9 cellular contexts compared by ENCODE assay signal in genomic region chr16:47143329-47143676, GRCh38. TPM values are rescaled to one million over a fixed set of nuclear protein-coding genes. Genes with fewer than 3 reads are reported as not detected.
DNase-seq lines count a peak whose midpoint lies in the region; ATAC-seq, FAIRE-seq and TF ChIP-seq lines count a peak whose summit lies in the region.
"Had no signal": no experiment of that assay in that cellular context is flagged by ENCODE, and none has a peak within 500 bp of the region (broad histone marks: within the 10 kb centered on the region; RNA-seq: fewer than 3 reads in every experiment).

No MANE protein-coding gene starts in this region.

- SMC1A ChIA-PET in GM12878 (lab: Charles Lee; ENCODE audit: uncharacterized antibody, unreplicated experiment), result interaction anchor here (1.2 to 6.3 kb wide), 11 partner anchors 11 to 969 kb away, joined by 3 to 101 read pairs (median 7); no protein-coding TSS in a partner anchor

- peak overlapping the region; percentile 84 for H3K9ac ChIP-seq in GM12878 (ENCODE audit: control insufficient read depth, insufficient read depth, low read length)

- TF ChIP-seq EP300 in GM12878 (IDR thresholded peaks at IDR 0.05; ENCODE audit: borderline replicate concordance in 1 of 2, control insufficient read depth in 1 of 2, low read depth in 2 of 2, low read length in 2 of 2), result no peak

- intact Hi-C loops in GM12878 (cut with micrococcal nuclease; ENCODE audit: unreplicated experiment), result loop anchor here (1.0 to 10.0 kb wide), 9 partner anchors 106 to 974 kb away; partner anchors contain the start of genes DNAJA2, ITFG1 and PHKB

- ATAC-seq in HG02763 (IDR thresholded peaks at IDR 0.05; ENCODE audit: unreplicated experiment) (peak; percentile 63), GM12878 (peak; percentile 82)

- no TSS peak for BruUV-seq in GM12878 (replicated peaks; lab: Mats Ljungman, UMichigan)

- H3K79me2 ChIP-seq in GM12878 (ENCODE audit: control insufficient read depth, insufficient read depth, low read length), result peaks cover 49% of the 10 kb centered on the region

- H4K20me1 ChIP-seq in GM12878 (ENCODE audit: control insufficient read depth, insufficient read depth), result no peaks in the 10 kb centered on the region

- H3K4me3 ChIP-seq in GM12878 (peak overlapping the region; percentile 79), iPS-18c (ENCODE audit: insufficient read depth, low read depth, low read length) (peak overlapping the region; percentile 75)

- CTCF ChIA-PET in GM12878 (lab: Yijun Ruan, JAX), result interaction anchor here (0.7 to 6.4 kb wide), 26 partner anchors 18 to 1023 kb away, joined by 3 to 162 read pairs (median 6); partner anchors contain the start of gene ABCC12

- RAD21 ChIA-PET in GM12878 (lab: Charles Lee; ENCODE audit: unreplicated experiment), result interaction anchor here (0.8 to 5.2 kb wide), 23 partner anchors 8 to 1021 kb away, joined by 3 to 127 read pairs (median 4); partner anchors contain the start of gene DNAJA2

- no peak for FAIRE-seq in GM12878 (lab: Jason Lieb, UNC)
- FAIRE-seq: G401.6 had no signal

- TF ChIP-seq POLR2A in GM12878 (IDR thresholded peaks at IDR 0.05; ENCODE audit: low read depth, low read length), result no peak

- H3K4me1 ChIP-seq in GM12878 (ENCODE audit: control insufficient read depth, insufficient read depth, low read length), result peaks cover 13% of the 10 kb centered on the region

- DNase-seq in NCI-H1436 (lab: John Stamatoyannopoulos, UW) (peak; percentile 69), NCI-H1436 treated with DMSO at 0.1 percent for 48 hours (lab: John Stamatoyannopoulos, UW) (no peak), NCI-H1105 treated with DMSO at 0.1 percent for 48 hours (lab: John Stamatoyannopoulos, UW) (peak; percentile 76), T-helper 9 cell (peak; percentile 48), GM12878 (ENCODE audit: low read depth, low spot score) (no peak), smooth muscle cell of the brain vasculature (ENCODE audit: low read depth, low spot score) (peak; percentile 39)

- H3K27ac ChIP-seq in GM12878 (ENCODE audit: control insufficient read depth, insufficient read depth), result peak overlapping the region; percentile 76

- H3K9me3 ChIP-seq in GM12878 (replicated peaks; ENCODE audit: control insufficient read depth, insufficient read depth, low read length) (no peaks in the 10 kb centered on the region), iPS-18c (ENCODE audit: control insufficient read depth, insufficient read depth, low read length) (no peaks in the 10 kb centered on the region)

- in situ Hi-C loops in GM12878 (cut with MboI), result loop anchor here (5.0 to 25.0 kb wide), 2 partner anchors 914 to 1469 kb away; partner anchors contain the start of gene N4BP1

- peak; percentile 60 for TF ChIP-seq RAD21 in GM12878 (IDR thresholded peaks at IDR 0.05; ENCODE audit: insufficient read depth, low read depth, low read length)

- H3K4me2 ChIP-seq in GM12878 (ENCODE audit: control insufficient read depth, insufficient read depth), result peak overlapping the region; percentile 55

- POLR2A ChIA-PET in GM12878 (lab: Charles Lee), result interaction anchor here (1.0 to 1.5 kb wide), 3 partner anchors 96 to 351 kb away, joined by 3 to 4 read pairs (median 4); no protein-coding TSS in a partner anchor

- no peaks in the 10 kb centered on the region for H3K36me3 ChIP-seq in GM12878 (ENCODE audit: control insufficient read depth in 2 of 2, insufficient read depth in 2 of 2, low read length in 1 of 2)

- peak; percentile 55 to 76 (median 68); a peak in 5 of 6 replicates for TF ChIP-seq CTCF in GM12878 (IDR thresholded peaks at IDR 0.05 in 2 of 3, conservative IDR thresholded peaks at IDR 0.05 in 1 of 3; ENCODE audit: control insufficient read depth in 2 of 3, extremely low read depth in 1 of 3, insufficient read depth in 1 of 3, low read depth in 3 of 3, low read length in 3 of 3)

- under 1% methylated on average over 38 of the region's 55 CpGs for WGBS in GM12878 (ENCODE audit: insufficient coverage, insufficient replicate concordance, low lambda C conversion rate, missing lambda C conversion rate)

- H3K27me3 ChIP-seq in GM12878 (replicated peaks in 1 of 2; ENCODE audit: control insufficient read depth in 2 of 2, insufficient read depth in 2 of 2, low read length in 1 of 2), result no peaks in the 10 kb centered on the region

- H2AFZ ChIP-seq in GM12878 (ENCODE audit: control insufficient read depth, low read depth, low read length), result peak overlapping the region; percentile 87

TF ChIP-seq in GM12878, 131 proteins besides CTCF, POLR2A, EP300 and RAD21 (continues in another document):
- TF ChIP-seq JUNB (IDR thresholded peaks at IDR 0.05) (no peak), ZBED1 (IDR thresholded peaks at IDR 0.05; ENCODE audit: borderline replicate concordance) (no peak), ZNF592 (IDR thresholded peaks at IDR 0.05) (0 out of 2 replicates have a peak, but pooled peaks have one; percentile 32), MTA2 (IDR thresholded peaks at IDR 0.05; ENCODE audit: low read depth) (no peak)
- TF ChIP-seq, protein P1, sequence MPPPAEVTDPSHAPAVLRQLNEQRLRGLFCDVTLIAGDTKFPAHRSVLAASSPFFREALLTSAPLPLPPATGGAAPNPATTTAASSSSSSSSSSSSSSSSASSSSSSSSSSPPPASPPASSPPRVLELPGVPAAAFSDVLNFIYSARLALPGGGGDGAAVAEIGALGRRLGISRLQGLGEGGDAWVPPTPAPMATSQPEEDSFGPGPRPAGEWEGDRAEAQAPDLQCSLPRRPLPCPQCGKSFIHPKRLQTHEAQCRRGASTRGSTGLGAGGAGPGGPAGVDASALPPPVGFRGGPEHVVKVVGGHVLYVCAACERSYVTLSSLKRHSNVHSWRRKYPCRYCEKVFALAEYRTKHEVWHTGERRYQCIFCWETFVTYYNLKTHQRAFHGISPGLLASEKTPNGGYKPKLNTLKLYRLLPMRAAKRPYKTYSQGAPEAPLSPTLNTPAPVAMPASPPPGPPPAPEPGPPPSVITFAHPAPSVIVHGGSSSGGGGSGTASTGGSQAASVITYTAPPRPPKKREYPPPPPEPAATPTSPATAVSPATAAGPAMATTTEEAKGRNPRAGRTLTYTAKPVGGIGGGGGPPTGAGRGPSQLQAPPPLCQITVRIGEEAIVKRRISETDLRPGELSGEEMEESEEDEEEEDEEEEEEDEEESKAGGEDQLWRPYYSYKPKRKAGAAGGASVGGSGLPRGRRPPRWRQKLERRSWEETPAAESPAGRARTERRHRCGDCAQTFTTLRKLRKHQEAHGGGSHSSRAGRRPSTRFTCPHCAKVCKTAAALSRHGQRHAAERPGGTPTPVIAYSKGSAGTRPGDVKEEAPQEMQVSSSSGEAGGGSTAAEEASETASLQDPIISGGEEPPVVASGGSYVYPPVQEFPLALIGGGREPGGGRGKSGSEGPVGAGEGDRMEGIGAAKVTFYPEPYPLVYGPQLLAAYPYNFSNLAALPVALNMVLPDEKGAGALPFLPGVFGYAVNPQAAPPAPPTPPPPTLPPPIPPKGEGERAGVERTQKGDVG (CRISPR knock-in tag; IDR thresholded peaks at IDR 0.05), result no peak

RNA-seq across cellular contexts. Expression of gene NETO2, which starts 0.4 kb away (rescaled TPM):
- total RNA-seq in GM12878 (2013; cell fraction: nucleolus; rRNA removed), result 39.9 and 41.9 TPM in 2 replicates
- total RNA-seq in GM12878 (2014; rRNA removed) (26.8 and 27.6 TPM in 2 replicates), GM12878 (2014; rRNA removed; fragmentation: Illumina TruSeq; extraction: Trizol) (31.4 and 36.2 TPM in 2 replicates), GM12878 (2021) (26.2 and 26.5 TPM in 2 replicates)
- polyA plus RNA-seq in GM12878 (2011; ENCODE audit: low read depth), result 9.2 TPM
- polyA plus RNA-seq in GM12878 (2011; rRNA removed) (46.2 and 54.4 TPM in 2 replicates), GM12878 (2014; fragmentation: Illumina TruSeq; extraction: Trizol) (34.8 and 53.1 TPM in 2 replicates), GM12878 (2014; fragmentation: Nextera tagmentation; extraction: Ambion mirVana) (10 to 100 TPM in 1 of 2 experiments, 1 to 10 TPM in 1; 8.5 to 12.7 TPM), GM12878 (2014; rRNA removed) (35.0 and 37.3 TPM in 2 replicates), GM12878 (2016; fragmentation: Nextera tagmentation; extraction: Ambion mirVana) (10 to 100 TPM; 19.4 to 26.4 TPM)
- 36.8 and 37.8 TPM in 2 replicates for polyA plus RNA-seq in GM12878 (2011; cell fraction: cytosol; rRNA removed)
- polyA plus RNA-seq in GM12878 (2011; cell fraction: nucleus; rRNA removed), result 33.9 and 39.4 TPM in 2 replicates
- polyA plus RNA-seq in GM12878 (2012), result 9.4 and 15.4 TPM in 2 replicates
- 35.9 and 37.4 TPM in 2 replicates for polyA minus RNA-seq in GM12878 (2011; rRNA and poly(A)+ RNA removed)
- 11.1 and 13.4 TPM in 2 replicates for polyA minus RNA-seq in GM12878 (2011; cell fraction: cytosol; rRNA and poly(A)+ RNA removed)
- 4.4 and 11.4 TPM in 2 replicates for polyA minus RNA-seq in GM12878 (2011; cell fraction: nucleus; rRNA and poly(A)+ RNA removed)

Comparison
In these comparisons a context has a peak if more than half of its experiments do, and no peak if none do; other contexts are left out.
1. DNase-seq: peak in NCI-H1436 (single experiment), NCI-H1105 treated with DMSO at 0.1 percent for 48 hours (single experiment), T-helper 9 cell (single experiment) and smooth muscle cell of the brain vasculature (single experiment); none in NCI-H1436 treated with DMSO at 0.1 percent for 48 hours (single experiment) and GM12878 (single experiment).